In genomic region chr9:123349691-123350480, GRCh38 we compare ENCODE assay signal across 8 cellular contexts. TPM values are rescaled to one million over a fixed set of nuclear protein-coding genes. Genes with fewer than 3 reads are reported as not detected.
DNase-seq lines count a peak whose midpoint lies in the region; ATAC-seq, FAIRE-seq and TF ChIP-seq lines count a peak whose summit lies in the region.

No MANE protein-coding gene starts in this region.

- WGBS in pancreas, 2 donors: 16 to 17% methylated on average over 16 of the region's 16 CpGs

- intact Hi-C loops in pancreas (cut with DNase I) (loop anchor here in 2 of 3 donors (10.0 kb wide), 3 partner anchors 235 to 265 kb away; no protein-coding TSS in a partner anchor), vagina (cut with DNase I) (no loop called here)

- no peak for DNase-seq in AG09309 (ENCODE audit: low read depth)
- peak; percentile 93 for DNase-seq in HuH-7.5 (ENCODE audit: low spot score)
- peak; percentile 42 for DNase-seq in RPMI7951 (ENCODE audit: low read depth)
- peak; percentile 33 for DNase-seq in activated T-helper 1 cell treated with Interleukin-2 at 50 U/mL for 16 hours (ENCODE audit: low read depth)
- DNase-seq in fibroblast of villous mesenchyme (ENCODE audit: low read depth): peak; percentile 50
- peak in 3 of 6 donors; percentile 25 to 62 (median 49) for DNase-seq in pancreas
- DNase-seq in vagina (ENCODE audit: extremely low spot score in 2 of 2): no peak

- no peak for TF ChIP-seq POLR2A in vagina (IDR thresholded peaks at IDR 0.05)

- no peaks in the 10 kb centered on the region for H3K9me3 ChIP-seq in pancreas
- no peaks in the 10 kb centered on the region for H3K9me3 ChIP-seq in vagina

- no peaks in the 10 kb centered on the region for H3K27me3 ChIP-seq in pancreas
- H3K27me3 ChIP-seq in vagina: no peaks in the 10 kb centered on the region

- FAIRE-seq in pancreas (lab: Jason Lieb, UNC): no peak

- no peak overlapping the region for H3K4me3 ChIP-seq in AG09309 (ENCODE audit: control insufficient read depth, low read depth, low read length)
- no peak overlapping the region for H3K4me3 ChIP-seq in fibroblast of villous mesenchyme (ENCODE audit: low read depth, low read length)
- H3K4me3 ChIP-seq in pancreas: no peak overlapping the region
- no peak overlapping the region for H3K4me3 ChIP-seq in vagina

- H3K27ac ChIP-seq in pancreas (no peak overlapping the region), vagina (no peak overlapping the region)

- TF ChIP-seq CTCF in AG09309 (IDR thresholded peaks at IDR 0.05; ENCODE audit: control insufficient read depth, insufficient read depth, low read depth, low read length, missing control alignments): peak; percentile 98
- peak; percentile 97 for TF ChIP-seq CTCF in fibroblast of villous mesenchyme (IDR thresholded peaks at IDR 0.05; ENCODE audit: insufficient read depth, low read depth, low read length)
- peak; percentile 86 to 96 (median 91) for TF ChIP-seq CTCF in pancreas (IDR thresholded peaks at IDR 0.05)
- TF ChIP-seq CTCF in vagina (IDR thresholded peaks at IDR 0.05): peak; percentile 82 to 91 (median 83)

- H3K36me3 ChIP-seq in pancreas (no peaks in the 10 kb centered on the region), vagina (no peaks in the 10 kb centered on the region)

- H3K4me1 ChIP-seq in pancreas (no peaks in the 10 kb centered on the region), vagina (peaks cover 11% of the 10 kb centered on the region)

- ATAC-seq in GM18907 (IDR thresholded peaks at IDR 0.05; ENCODE audit: unreplicated experiment): peak; percentile 57
- ATAC-seq in pancreas: peak; percentile 74 to 91 (median 88)

RNA-seq across cellular contexts. Expression of gene CRB2, which starts 6.1 kb away (rescaled TPM):
- total RNA-seq in RPMI7951 (2014; rRNA removed; shearing (Covaris generic)): not detected in 2 replicates
- total RNA-seq in fibroblast of villous mesenchyme (under 0.01 TPM in 1 of 2 replicates, not detected in the other), pancreas (not detected), vagina (not detected)
- under 1 TPM; 0.02 to 0.08 TPM for polyA plus RNA-seq in pancreas

Comparison
In these comparisons a context has a peak if more than half of its experiments do, and no peak if none do; other contexts are left out.
1. DNase-seq: peak in HuH-7.5 (single experiment), RPMI7951 (single experiment), activated T-helper 1 cell treated with Interleukin-2 at 50 U/mL for 16 hours (single experiment) and fibroblast of villous mesenchyme (single experiment); none in AG09309 (single experiment) and vagina (0 of 2).
2. Peak in every context shown above with its lines, with median percentiles within 50 percentile points of each other: CTCF ChIP-seq.